ENCODE assay signal across 8 cellular contexts in genomic region chr6:2841264-2842138, GRCh38. TPM values are rescaled to one million over a fixed set of nuclear protein-coding genes. Genes with fewer than 3 reads are reported as not detected.
DNase-seq lines count a peak whose midpoint lies in the region; ATAC-seq and TF ChIP-seq lines count a peak whose summit lies in the region.

Gene SERPINB1, minus strand, starts transcription at chr6:2841863. Its CDS starts 1,277 bp downstream, at chr6:2840586.

- ATAC-seq in GM18508 (IDR thresholded peaks at IDR 0.05; ENCODE audit: insufficient read depth, unreplicated experiment) (peak; percentile 36), HG03135 (IDR thresholded peaks at IDR 0.05; ENCODE audit: unreplicated experiment) (peak; percentile 59), left lung (peak; percentile 89)

- peaks cover 27 to 81% of the 10 kb centered on the region in 2 donors for H3K4me1 ChIP-seq in left lung

- peaks cover 0 to 37% of the 10 kb centered on the region in 2 donors for H3K36me3 ChIP-seq in left lung

- no peak for TF ChIP-seq CTCF in left lung (IDR thresholded peaks at IDR 0.05)

- DNase-seq in NCI-H526 treated with DMSO at 0.1 percent for 48 hours (lab: John Stamatoyannopoulos, UW) (peak; percentile 85), dermis microvascular lymphatic vessel endothelial cell (ENCODE audit: low read depth in 2 of 2) (peak in 1 of 2 donors; percentile 92), left lung (peak; percentile 95 to 100), D341Med (ENCODE audit: low spot score) (no peak)
- DNase-seq in activated CD4-positive, alpha-beta T cell treated with anti-CD3 and anti-CD28 coated beads, Interleukin-2, amount 50 U/mL, for 4 hours: peak; percentile 69 to 74
- DNase-seq in stimulated activated CD4-positive, alpha-beta T cell treated with anti-CD3 and anti-CD28 coated beads, Interleukin-2, amount 100 ng/mL, for 24 hours: peak; percentile 75 to 88

- peak within 1 kb of the TSS; percentile 95 to 96 for H3K27ac ChIP-seq in left lung

- intact Hi-C loops in left lung (cut with DNase I): loop anchor here in 1 of 2 donors (5.0 to 10.0 kb wide), 3 partner anchors 44 to 213 kb away; no protein-coding TSS in a partner anchor

- H3K4me3 ChIP-seq in left lung: peak within 1 kb of the TSS; percentile 30 to 67

- H3K9me3 ChIP-seq in left lung: no peaks in the 10 kb centered on the region

- no peaks in the 10 kb centered on the region for H3K27me3 ChIP-seq in left lung

RNA-seq across cellular contexts. Expression of gene SERPINB1, which starts in this region (rescaled TPM):
- total RNA-seq in dermis microvascular lymphatic vessel endothelial cell (18.3 and 36.3 TPM in 2 replicates), left lung (100 to 1,000 TPM in 1 of 2 donors, 10 to 100 TPM in 1; 82.2 to 121 TPM)

Comparison
In these comparisons a context has a peak if more than half of its experiments do, and no peak if none do; other contexts are left out.
1. ATAC-seq: peak in every context shown above with its lines; median percentile 89 in left lung; 59 in HG03135; 36 in GM18508.